ENCODE assay signal across 9 cellular contexts in genomic region chr6:79631800-79632172, GRCh38. TPM values are rescaled to one million over a fixed set of nuclear protein-coding genes. Genes with fewer than 3 reads are reported as not detected.
DNase-seq lines count a peak whose midpoint lies in the region; ATAC-seq, FAIRE-seq and TF ChIP-seq lines count a peak whose summit lies in the region.
"Had no signal": no experiment of that assay in that cellular context is flagged by ENCODE, and none has a peak within 500 bp of the region (broad histone marks: within the 10 kb centered on the region; RNA-seq: fewer than 3 reads in every experiment).

No MANE protein-coding gene starts in this region.

- BruUV-seq in K562 (replicated peaks; lab: Mats Ljungman, UMichigan) (no TSS peak), HepG2 (replicated peaks; lab: Mats Ljungman, UMichigan) (no TSS peak)

- H3K27ac Mint-ChIP-seq in activated CD8-positive, alpha-beta memory T cell treated with anti-CD3 and anti-CD28 coated beads, Interleukin-2, amount 10 ng/mL, durations not matched to agents 7 days and 5 days: no peak overlapping the region

- H3K27me3 ChIP-seq in K562 (ENCODE audit: control insufficient read depth in 2 of 2, insufficient read depth in 2 of 2, low read length in 2 of 2) (no peaks in the 10 kb centered on the region), HepG2 (ENCODE audit: control insufficient read depth in 1 of 2, insufficient read depth in 2 of 2, low read length in 2 of 2) (no peaks in the 10 kb centered on the region; a peak in 1 of 5 replicates), tibial nerve (no peaks in the 10 kb centered on the region)

- H3K9me3 Mint-ChIP-seq in activated CD8-positive, alpha-beta memory T cell treated with anti-CD3 and anti-CD28 coated beads, Interleukin-2, amount 10 ng/mL, durations not matched to agents 7 days and 5 days (ENCODE audit: low read depth): no peaks in the 10 kb centered on the region

- ATAC-seq in activated CD8-positive, alpha-beta memory T cell treated with anti-CD3 and anti-CD28 coated beads, Interleukin-2, amount 10 ng/mL, durations not matched to agents 7 days and 5 days: no peak
- ATAC-seq in K562 (peak; percentile 33), HepG2 (peak; percentile 19)

- no peaks in the 10 kb centered on the region for H3K36me3 Mint-ChIP-seq in activated CD8-positive, alpha-beta memory T cell treated with anti-CD3 and anti-CD28 coated beads, Interleukin-2, amount 10 ng/mL, durations not matched to agents 7 days and 5 days

- in situ Hi-C loops in K562 (cut with MboI): no loop called here
- in situ Hi-C loops in HepG2 (cut with HindIII; ENCODE audit: extremely low pct_ligation_motif_present, low pct_unique_long_range_greater_than_20kb): no loop called here

- H3K4me3 Mint-ChIP-seq in activated CD8-positive, alpha-beta memory T cell treated with anti-CD3 and anti-CD28 coated beads, Interleukin-2, amount 10 ng/mL, durations not matched to agents 7 days and 5 days: peak overlapping the region; percentile 64

- H3K4me1 ChIP-seq in K562 (replicated peaks in 1 of 2; ENCODE audit: control insufficient read depth in 2 of 2, insufficient read depth in 2 of 2, low read length in 2 of 2) (peaks cover 14 to 19% of the 10 kb centered on the region in 2 experiments; a peak in 4 of 5 replicates), HepG2 (ENCODE audit: insufficient read depth, low read length) (peaks cover 60% of the 10 kb centered on the region), tibial nerve (peaks cover 0 to 18% (median 0%) of the 10 kb centered on the region in 4 donors)

- H3K9me3 ChIP-seq in K562 (replicated peaks; ENCODE audit: control insufficient read depth, insufficient read depth, low read depth, low read length) (no peaks in the 10 kb centered on the region), HepG2 (ENCODE audit: low read length) (no peaks in the 10 kb centered on the region), tibial nerve (no peaks in the 10 kb centered on the region)

- peak overlapping the region; percentile 61 to 95 for H3K9ac ChIP-seq in K562 (ENCODE audit: insufficient read depth in 1 of 2, low read depth in 2 of 2, low read length in 2 of 2)
- H3K9ac ChIP-seq in HepG2 (ENCODE audit: insufficient read depth, low read depth, low read length): peak overlapping the region; percentile 85

- POLR2A ChIA-PET in K562 (lab: Yijun Ruan, JAX): interaction anchor here (0.6 to 5.3 kb wide), 15 partner anchors 9 to 560 kb away, joined by 3 to 34 read pairs (median 5); no protein-coding TSS in a partner anchor
- POLR2A ChIA-PET in HepG2 (lab: Yijun Ruan, JAX): interaction anchor here (1.0 to 3.4 kb wide), 15 partner anchors 9 to 95 kb away, joined by 3 to 46 read pairs (median 5); partner anchors contain the start of gene LCA5

- peak overlapping the region; percentile 74 for H3K4me3 ChIP-seq in K562
- H3K4me3 ChIP-seq in HepG2 (replicated peaks in 1 of 3; ENCODE audit: insufficient read depth in 1 of 3, low read depth in 2 of 3, low read length in 3 of 3): peak overlapping the region; percentile 76 to 83 (median 81)
- peak overlapping the region; percentile 52 to 73 (median 57) for H3K4me3 ChIP-seq in tibial nerve

- intact Hi-C loops in K562 (cut with micrococcal nuclease) (loop anchor here (2.0 kb wide), 1 partner anchor 61 kb away; no protein-coding TSS in a partner anchor), HepG2 (cut with micrococcal nuclease; ENCODE audit: unreplicated experiment) (loop anchor here (1.0 to 2.0 kb wide), 4 partner anchors 15 to 57 kb away; no protein-coding TSS in a partner anchor)

- H3K4me1 Mint-ChIP-seq in activated CD8-positive, alpha-beta memory T cell treated with anti-CD3 and anti-CD28 coated beads, Interleukin-2, amount 10 ng/mL, durations not matched to agents 7 days and 5 days: peaks cover 6% of the 10 kb centered on the region

- H3K9me1 ChIP-seq in K562 (ENCODE audit: control insufficient read depth, insufficient read depth, low read length): no peaks in the 10 kb centered on the region

- peaks cover 28% of the 10 kb centered on the region for H3K79me2 ChIP-seq in K562 (ENCODE audit: control insufficient read depth, insufficient read depth, low read length)
- H3K79me2 ChIP-seq in HepG2 (ENCODE audit: insufficient read depth, low read length): peaks cover 38% of the 10 kb centered on the region

- no peaks in the 10 kb centered on the region; the same call in 2 of the 3 replicates for H3K36me3 ChIP-seq in K562 (ENCODE audit: control insufficient read depth, insufficient read depth, low read length)
- no peaks in the 10 kb centered on the region; a peak in 1 of 5 replicates for H3K36me3 ChIP-seq in HepG2 (replicated peaks in 1 of 2; ENCODE audit: control insufficient read depth in 1 of 2, insufficient read depth in 2 of 2, low read length in 2 of 2)
- no peaks in the 10 kb centered on the region for H3K36me3 ChIP-seq in tibial nerve

- peak overlapping the region; percentile 89 for H3K4me2 ChIP-seq in K562 (ENCODE audit: insufficient read depth, low read length)
- H3K4me2 ChIP-seq in HepG2 (ENCODE audit: low read depth, low read length): peak overlapping the region; percentile 93

- H4K20me1 ChIP-seq in K562 (replicated peaks; ENCODE audit: control insufficient read depth, insufficient read depth, low read length): no peaks in the 10 kb centered on the region
- no peaks in the 10 kb centered on the region for H4K20me1 ChIP-seq in HepG2 (ENCODE audit: insufficient read depth, low read length)

- no peak for TF ChIP-seq RAD21 in K562 (CRISPR knock-in tag; conservative IDR thresholded peaks at IDR 0.05 in 1 of 2, IDR thresholded peaks at IDR 0.05 in 1 of 2)
- no peak for TF ChIP-seq RAD21 in HepG2 (CRISPR knock-in tag; IDR thresholded peaks at IDR 0.05)

- WGBS in K562 (ENCODE audit: insufficient coverage, low coverage, missing lambda C conversion rate): under 1% methylated on average over 7 of the region's 7 CpGs
- WGBS in HepG2 (ENCODE audit: low lambda C conversion rate): 4% methylated on average over 7 of the region's 7 CpGs
- 31% methylated on average over 7 of the region's 7 CpGs for WGBS in tibial nerve, 2 donors

- TF ChIP-seq EP300 in K562 (IDR thresholded peaks at IDR 0.05; ENCODE audit: low read length) (no peak), HepG2 (IDR thresholded peaks at IDR 0.05; ENCODE audit: low read depth in 2 of 2, low read length in 2 of 2) (no peak), HepG2 (CRISPR knock-in tag; IDR thresholded peaks at IDR 0.05; ENCODE audit: borderline replicate concordance) (no peak), tibial nerve (IDR thresholded peaks at IDR 0.05) (no peak)

- FAIRE-seq in K562 (lab: Jason Lieb, UNC): peak; percentile 46
- no peak for FAIRE-seq in HepG2 (lab: Jason Lieb, UNC)
- FAIRE-seq: G401.6 had no signal

- CTCF ChIA-PET in activated CD8-positive, alpha-beta memory T cell treated with anti-CD3 and anti-CD28 coated beads, Interleukin-2, amount 10 ng/mL, durations not matched to agents 7 days and 5 days (lab: Charles Lee): no interaction called here
- CTCF ChIA-PET in K562 (lab: Yijun Ruan, JAX; ENCODE audit: low intra/inter-chr PET ratio) (no interaction called here), HepG2 (lab: Yijun Ruan, JAX; ENCODE audit: low intra/inter-chr PET ratio, low total read pairs) (no interaction called here)

- H2AFZ ChIP-seq in K562 (ENCODE audit: low read depth, low read length): peak overlapping the region; percentile 63
- peak overlapping the region; percentile 92 for H2AFZ ChIP-seq in HepG2 (ENCODE audit: low read length)

- peak overlapping the region; percentile 56; the same call in 2 of the 3 replicates for H3K27ac ChIP-seq in K562 (ENCODE audit: extremely low read depth, low read depth, low read length)
- H3K27ac ChIP-seq in HepG2 (ENCODE audit: extremely low read length, insufficient read depth, low read length): peak overlapping the region; percentile 92
- H3K27ac ChIP-seq in tibial nerve: peak overlapping the region in 3 of 4 donors; percentile 47 to 82 (median 74)

- no peak for DNase-seq in activated CD8-positive, alpha-beta memory T cell treated with anti-CD3 and anti-CD28 coated beads, Interleukin-2, amount 10 ng/mL, durations not matched to agents 7 days and 5 days
- DNase-seq in activated CD8-positive, alpha-beta memory T cell treated with anti-CD3 and anti-CD28 coated beads, Interleukin-2, amount 50 U/mL, for 48 hours: no peak
- DNase-seq in K562 (ENCODE audit: extremely low read depth in 1 of 4, low spot score in 3 of 4) (no peak), HepG2 (ENCODE audit: low spot score) (no peak), tibial nerve (ENCODE audit: low spot score in 2 of 2) (no peak), HPDE6-E6E7 (ENCODE audit: extremely low spot score) (no peak)
- DNase-seq in activated effector memory CD4-positive, alpha-beta T cell treated with Interleukin-2 at 50 U/mL for 16 hours: no peak
- no peak for DNase-seq in activated CD4-positive, alpha-beta T cell treated with anti-CD3 and anti-CD28 coated beads for 4 hours

- H3K27me3 Mint-ChIP-seq in activated CD8-positive, alpha-beta memory T cell treated with anti-CD3 and anti-CD28 coated beads, Interleukin-2, amount 10 ng/mL, durations not matched to agents 7 days and 5 days: peaks cover 57% of the 10 kb centered on the region

- TF ChIP-seq CTCF in K562 (IDR thresholded peaks at IDR 0.05 in 2 of 3, conservative IDR thresholded peaks at IDR 0.05 in 1 of 3; ENCODE audit: insufficient read depth in 2 of 3, low read depth in 1 of 3, low read length in 3 of 3): no peak
- TF ChIP-seq CTCF in HepG2 (CRISPR knock-in tag; IDR thresholded peaks at IDR 0.05): no peak
- TF ChIP-seq CTCF in tibial nerve (IDR thresholded peaks at IDR 0.05): no peak

- TF ChIP-seq POLR2A in K562 (conservative IDR thresholded peaks at IDR 0.05) (no peak), HepG2 (IDR thresholded peaks at IDR 0.05; ENCODE audit: insufficient read depth in 1 of 2, low read depth in 2 of 2, low read length in 2 of 2) (no peak), tibial nerve (IDR thresholded peaks at IDR 0.05) (no peak)

RNA-seq across cellular contexts. Expression of gene SH3BGRL2, which starts 0.7 kb away (rescaled TPM):
- under 1 TPM; 0.12 to 0.42 TPM for total RNA-seq in activated CD8-positive, alpha-beta memory T cell treated with anti-CD3 and anti-CD28 coated beads, Interleukin-2, amount 10 ng/mL, durations not matched to agents 7 days and 5 days
- total RNA-seq in K562 (2011; cell fraction: chromatin; rRNA removed; ENCODE audit: low replicate concordance): 1.8 and 7.8 TPM in 2 replicates
- 1.3 and 2.1 TPM in 2 replicates for total RNA-seq in K562 (2011; cell fraction: nucleolus; rRNA removed)
- total RNA-seq in K562 (2011; cell fraction: nucleoplasm; rRNA removed): 5.4 and 8.2 TPM in 2 replicates
- 7.3 and 8.0 TPM in 2 replicates for total RNA-seq in K562 (2014; rRNA removed)
- total RNA-seq in K562 (2014; rRNA removed; fragmentation: Illumina TruSeq; extraction: Trizol): 12.1 and 13.6 TPM in 2 replicates
- total RNA-seq in K562 (2015; rRNA removed; fragmentation: Illumina TruSeq; extraction: Trizol): 9.1 and 10.2 TPM in 2 replicates
- total RNA-seq in K562 (2021): 9.9 and 10.8 TPM in 2 replicates
- polyA plus RNA-seq in K562 (2011; rRNA removed): 2.9 and 5.5 TPM in 2 replicates
- polyA plus RNA-seq in K562 (2011; cell fraction: cytosol; rRNA removed): 1.2 and 1.8 TPM in 2 replicates
- 1.8 and 1.9 TPM in 2 replicates for polyA plus RNA-seq in K562 (2011; cell fraction: nucleus; rRNA removed)
- polyA plus RNA-seq in K562 (2012): 4.4 and 6.3 TPM in 2 replicates
- 8.3 and 10.5 TPM in 2 replicates for polyA plus RNA-seq in K562 (2014; fragmentation: Illumina TruSeq; extraction: Trizol)
- polyA plus RNA-seq in K562 (2014; fragmentation: Nextera tagmentation; extraction: Ambion mirVana): 1 to 10 TPM; 4.4 to 5.0 TPM
- polyA plus RNA-seq in K562 (2014; rRNA removed): 6.5 and 8.6 TPM in 2 replicates
- 3.8 and 5.6 TPM in 2 replicates for polyA minus RNA-seq in K562 (2011; rRNA and poly(A)+ RNA removed)
- 1.7 and 3.1 TPM in 2 replicates for polyA minus RNA-seq in K562 (2011; cell fraction: cytosol; rRNA and poly(A)+ RNA removed)
- 1.8 and 2.7 TPM in 2 replicates for polyA minus RNA-seq in K562 (2011; cell fraction: nucleus; rRNA and poly(A)+ RNA removed)
- total RNA-seq in HepG2 (2016; rRNA removed; fragmentation: Illumina TruSeq; extraction: Trizol): 28.8 and 49.2 TPM in 2 replicates
- total RNA-seq in HepG2 (2016; cell fraction: cytosol; rRNA removed; fragmentation: Illumina TruSeq; extraction: Trizol; ENCODE audit: low read depth): 2.4 and 2.6 TPM in 2 replicates
- total RNA-seq in HepG2 (2016; cell fraction: insoluble cytoplasmic fraction; rRNA removed; fragmentation: Illumina TruSeq; extraction: Trizol): 28.8 and 50.1 TPM in 2 replicates
- total RNA-seq in HepG2 (2016; cell fraction: membrane; rRNA removed; fragmentation: Illumina TruSeq; extraction: Trizol): 18.7 and 20.1 TPM in 2 replicates
- 21.9 and 24.0 TPM in 2 replicates for total RNA-seq in HepG2 (2016; cell fraction: nucleus; rRNA removed; fragmentation: Illumina TruSeq; extraction: Trizol)
- 9.1 and 10.9 TPM in 2 replicates for polyA plus RNA-seq in HepG2 (2011; rRNA removed)
- polyA plus RNA-seq in HepG2 (2011; cell fraction: cytosol; rRNA removed): 5.4 and 9.9 TPM in 2 replicates
- 3.0 and 3.8 TPM in 2 replicates for polyA plus RNA-seq in HepG2 (2011; cell fraction: nucleus; rRNA removed)
- polyA plus RNA-seq in HepG2 (2012): 14.3 and 18.3 TPM in 2 replicates
- 2.0 and 2.3 TPM in 2 replicates for polyA plus RNA-seq in HepG2 (2016; cell fraction: cytosol; fragmentation: Illumina TruSeq; extraction: Trizol; ENCODE audit: low read depth)
- polyA plus RNA-seq in HepG2 (2016; cell fraction: insoluble cytoplasmic fraction; fragmentation: Illumina TruSeq; extraction: Trizol; ENCODE audit: low read depth): 41.2 and 44.0 TPM in 2 replicates
- 9.8 and 9.9 TPM in 2 replicates for polyA plus RNA-seq in HepG2 (2016; cell fraction: membrane; fragmentation: Illumina TruSeq; extraction: Trizol; ENCODE audit: low read depth)
- polyA plus RNA-seq in HepG2 (2016; cell fraction: nucleus; fragmentation: Illumina TruSeq; extraction: Trizol; ENCODE audit: insufficient read depth, low read depth): 22.0 and 22.3 TPM in 2 replicates
- 0.14 and 7.0 TPM in 2 replicates for polyA minus RNA-seq in HepG2 (2011; rRNA and poly(A)+ RNA removed; ENCODE audit: low replicate concordance)
- 13.6 and 16.5 TPM in 2 replicates for polyA minus RNA-seq in HepG2 (2011; cell fraction: cytosol; rRNA and poly(A)+ RNA removed)
- 16.2 and 18.3 TPM in 2 replicates for polyA minus RNA-seq in HepG2 (2011; cell fraction: nucleus; rRNA and poly(A)+ RNA removed)
- total RNA-seq in tibial nerve: 10 to 100 TPM; 25.5 to 65.3 (median 48.8) TPM
